8 cellular contexts compared by ENCODE assay signal in genomic region chr10:100529473-100530298, GRCh38. TPM values are rescaled to one million over a fixed set of nuclear protein-coding genes. Genes with fewer than 3 reads are reported as not detected.
DNase-seq lines count a peak whose midpoint lies in the region; ATAC-seq and TF ChIP-seq lines count a peak whose summit lies in the region.

Gene NDUFB8 (minus strand): TSS chr10:100529871. CDS start chr10:100529851, 20 bp downstream.

- ATAC-seq in HG03025 (IDR thresholded peaks at IDR 0.05; ENCODE audit: low FRiP score, unreplicated experiment) (peak; percentile 47), HG03039 (IDR thresholded peaks at IDR 0.05; ENCODE audit: unreplicated experiment) (no peak)

- intact Hi-C loops in spleen (cut with DNase I; ENCODE audit: low total_unique reads) = no loop called here

- H3K4me3 ChIP-seq in cardiac fibroblast (replicated peaks in 1 of 2; ENCODE audit: low read depth in 2 of 2, low read length in 2 of 2) = peak within 1 kb of the TSS; percentile 98 to 99
- peak within 1 kb of the TSS; percentile 80 to 98 (median 86) for H3K4me3 ChIP-seq in spleen

- 1 to 2% (median 1%) methylated on average over 35 to 43 of the region's 43 CpGs for WGBS in spleen, 5 donors

- DNase-seq in NCI-H446 treated with DMSO at 0.1 percent for 48 hours (lab: John Stamatoyannopoulos, UW) (peak; percentile 47), cardiac fibroblast (ENCODE audit: low read depth in 2 of 2) (peak; percentile 85 to 90), inferior parietal cortex (ENCODE audit: extremely low spot score) (peak; percentile 96), spleen (peak; percentile 95)
- DNase-seq in activated CD4-positive, CD25-positive, alpha-beta regulatory T cell (lab: John Stamatoyannopoulos, UW) = peak; percentile 74 to 81 (median 80)

- H3K36me3 ChIP-seq in spleen = peaks cover 0 to 28% (median 25%) of the 10 kb centered on the region in 6 donors

- TF ChIP-seq CTCF in cardiac fibroblast (IDR thresholded peaks at IDR 0.05; ENCODE audit: low read depth, low read length) = no peak
- no peak for TF ChIP-seq CTCF in spleen (IDR thresholded peaks at IDR 0.05 in 8 of 11, conservative IDR thresholded peaks at IDR 0.05 in 3 of 11)

- peak; percentile 79 for TF ChIP-seq POLR2A in GM10847 (IDR thresholded peaks at IDR 0.05; ENCODE audit: extremely low read depth, insufficient read length)
- no peak for TF ChIP-seq POLR2A in spleen (IDR thresholded peaks at IDR 0.05)

- H3K27ac ChIP-seq in spleen = peak within 1 kb of the TSS; percentile 68 to 88 (median 84)

- no peaks in the 10 kb centered on the region for H3K9me3 ChIP-seq in spleen

- no peaks in the 10 kb centered on the region for H3K27me3 ChIP-seq in spleen (replicated peaks in 1 of 7)

- peaks cover 15 to 45% (median 30%) of the 10 kb centered on the region in 6 donors for H3K4me1 ChIP-seq in spleen

RNA-seq across cellular contexts. Expression of gene NDUFB8, which starts in this region (rescaled TPM):
- 100 to 1,000 TPM in 6 of 7 donors, 10 to 100 TPM in 1; 96.2 to 142 (median 128) TPM for total RNA-seq in spleen
- 100 to 1,000 TPM; 196 to 261 (median 256) TPM for polyA plus RNA-seq in spleen
